26 cellular contexts compared by ENCODE assay signal in genomic region chr3:134376385-134376765, GRCh38. TPM values are rescaled to one million over a fixed set of nuclear protein-coding genes. Genes with fewer than 3 reads are reported as not detected.
DNase-seq lines count a peak whose midpoint lies in the region; ATAC-seq and TF ChIP-seq lines count a peak whose summit lies in the region.
"Had no signal": no experiment of that assay in that cellular context is flagged by ENCODE, and none has a peak within 500 bp of the region (broad histone marks: within the 10 kb centered on the region; RNA-seq: fewer than 3 reads in every experiment).

No MANE protein-coding gene starts in this region.

- no peak for TF ChIP-seq CTCF in natural killer cell (IDR thresholded peaks at IDR 0.05)
- TF ChIP-seq CTCF in CD14-positive monocyte (IDR thresholded peaks at IDR 0.05) = no peak

- H4K8ac ChIP-seq in neuronal stem cell (ENCODE audit: low read depth, low read length) = no peak overlapping the region

- H3K4me1 ChIP-seq in neuronal stem cell (ENCODE audit: control insufficient read depth in 2 of 2, insufficient read depth in 1 of 2, low read depth in 1 of 2, low read length in 2 of 2) = peaks cover 17 to 29% of the 10 kb centered on the region in 2 donors

- H2BK5ac ChIP-seq in neuronal stem cell (ENCODE audit: low read length) = no peak overlapping the region

- H3K14ac ChIP-seq in neuronal stem cell (ENCODE audit: low read length) = no peak overlapping the region

- no peak overlapping the region for H3K9ac ChIP-seq in neuronal stem cell (ENCODE audit: low read depth, low read length, poor library complexity)
- H3K9ac ChIP-seq: BLaER1 had no signal

- no peak overlapping the region for H3K27ac Mint-ChIP-seq in natural killer cell treated with Interleukin-12 subunit alpha and Interleukin-12 subunit beta and Interleukin-15 and Interleukin-18, amount 100 ng/mL, for 72 hours
- no peak overlapping the region for H3K27ac Mint-ChIP-seq in natural killer cell
- no peak overlapping the region for H3K27ac Mint-ChIP-seq in CD14-positive monocyte

- peaks cover 8 to 10% of the 10 kb centered on the region in 2 donors for H3K4me1 Mint-ChIP-seq in natural killer cell treated with Interleukin-12 subunit alpha and Interleukin-12 subunit beta and Interleukin-15 and Interleukin-18, amount 100 ng/mL, for 72 hours (ENCODE audit: low read depth in 2 of 2)
- H3K4me1 Mint-ChIP-seq in natural killer cell (peaks cover 0 to 12% of the 10 kb centered on the region in 2 donors), CD14-positive monocyte (peaks cover 21% of the 10 kb centered on the region)

- no peak overlapping the region for H4K91ac ChIP-seq in neuronal stem cell (ENCODE audit: low read depth, low read length, poor library complexity)

- H2BK12ac ChIP-seq in neuronal stem cell (ENCODE audit: low read length) = no peak overlapping the region

- no peaks in the 10 kb centered on the region for H3K9me3 ChIP-seq in neuronal stem cell (replicated peaks in 1 of 2; ENCODE audit: control insufficient read depth in 2 of 2, insufficient read depth in 1 of 2, low read depth in 1 of 2, low read length in 2 of 2)
- H3K9me3 ChIP-seq: BLaER1, colonic mucosa, uterus had no signal

- H3K36me3 ChIP-seq in neuronal stem cell (replicated peaks in 1 of 2; ENCODE audit: control insufficient read depth in 2 of 2, insufficient read depth in 2 of 2, low read length in 2 of 2) = peaks cover 4 to 13% of the 10 kb centered on the region in 2 donors
- H3K36me3 ChIP-seq: BLaER1, colonic mucosa, uterus had no signal

- peak overlapping the region; percentile 55 for H2BK15ac ChIP-seq in neuronal stem cell (ENCODE audit: low read length)

- no peak overlapping the region for H3K27ac ChIP-seq in neuronal stem cell (replicated peaks; ENCODE audit: low read length)
- H3K27ac ChIP-seq: BLaER1, colonic mucosa, foreskin keratinocyte had no signal

- no peak overlapping the region for H3K18ac ChIP-seq in neuronal stem cell (ENCODE audit: low read length)

- no CpG with 5 or more reads among the region's 4 CpGs for WGBS in neuronal stem cell (ENCODE audit: extremely low coverage in 2 of 2, insufficient read length in 2 of 2, insufficient replicate concordance in 1 of 2), 2 donors

- H3K4me2 ChIP-seq in neuronal stem cell (ENCODE audit: insufficient read depth, low read length, poor library complexity, severe bottlenecking) = no peak overlapping the region
- H3K4me2 ChIP-seq: BLaER1 had no signal

- peak; percentile 3 for DNase-seq in natural killer cell treated with Interleukin-12 subunit alpha and Interleukin-12 subunit beta and Interleukin-15 and Interleukin-18, amount 100 ng/mL, for 72 hours (ENCODE audit: low spot score)
- DNase-seq in natural killer cell (no peak), islet precursor cell (peak; percentile 44), neuronal stem cell (ENCODE audit: low spot score) (no peak), T-helper 2 cell (no peak), NCI-H1105 (lab: John Stamatoyannopoulos, UW) (no peak), iPS-NIHi11 (ENCODE audit: low spot score) (no peak), CD14-positive monocyte (ENCODE audit: low spot score) (no peak)
- DNase-seq: activated CD4-positive, alpha-beta T cell treated with anti-CD3 and anti-CD28 coated beads for 1 hour; activated naive CD4-positive, alpha-beta T cell treated with Interleukin-2 at 50 U/mL for 16 hours; activated T-cell treated with anti-CD3 and anti-CD28 coated beads, Interleukin-2, amount 50 U/mL, for 4 hours; amniotic stem cell; effector memory CD4-positive, alpha-beta T cell; erythroblast; heart right ventricle; KBM-7; MM.1S; NCI-H1436; SIG-M5; stimulated activated CD4-positive, alpha-beta T cell treated with anti-CD3 and anti-CD28 coated beads, Interleukin-2, amount 100 ng/mL, for 24 hours; uterus had no signal

- H3K23ac ChIP-seq in neuronal stem cell (ENCODE audit: low read depth, low read length, poor library complexity) = peak overlapping the region; percentile 37

- H3K27me3 Mint-ChIP-seq in natural killer cell treated with Interleukin-12 subunit alpha and Interleukin-12 subunit beta and Interleukin-15 and Interleukin-18, amount 100 ng/mL, for 72 hours = peaks cover 38 to 55% of the 10 kb centered on the region in 2 donors
- H3K27me3 Mint-ChIP-seq in natural killer cell (ENCODE audit: low read depth in 2 of 2) = peaks cover 43 to 51% of the 10 kb centered on the region in 2 donors
- peaks cover 53 to 73% (median 67%) of the 10 kb centered on the region in 3 donors for H3K27me3 Mint-ChIP-seq in CD14-positive monocyte (ENCODE audit: low read depth in 3 of 3)

- H2BK120ac ChIP-seq in neuronal stem cell (ENCODE audit: low read depth, low read length) = no peak overlapping the region

- intact Hi-C loops in natural killer cell (cut with micrococcal nuclease) (loop anchor here (5.0 kb wide), 1 partner anchor 164 kb away; no protein-coding TSS in a partner anchor), CD14-positive monocyte (cut with micrococcal nuclease) (no loop called here)

- no peak for ATAC-seq in natural killer cell treated with Interleukin-12 subunit alpha and Interleukin-12 subunit beta and Interleukin-15 and Interleukin-18, amount 100 ng/mL, for 72 hours
- ATAC-seq in natural killer cell = no peak
- ATAC-seq: activated T-cell treated with anti-CD3 and anti-CD28 coated beads, Interleukin-2, amount 50 U/mL, for 4 hours; foreskin keratinocyte; heart right ventricle had no signal

- H3K9me3 Mint-ChIP-seq in natural killer cell treated with Interleukin-12 subunit alpha and Interleukin-12 subunit beta and Interleukin-15 and Interleukin-18, amount 100 ng/mL, for 72 hours = no peaks in the 10 kb centered on the region
- no peaks in the 10 kb centered on the region for H3K9me3 Mint-ChIP-seq in natural killer cell
- peaks cover 0 to 10% (median 5%) of the 10 kb centered on the region in 7 donors for H3K9me3 Mint-ChIP-seq in CD14-positive monocyte
- H3K9me3 Mint-ChIP-seq: activated T-cell treated with anti-CD3 and anti-CD28 coated beads, Interleukin-2, amount 50 U/mL, for 4 hours had no signal

- H3K4ac ChIP-seq in neuronal stem cell (ENCODE audit: low read length) = no peak overlapping the region

- no peaks in the 10 kb centered on the region for H3K36me3 Mint-ChIP-seq in natural killer cell treated with Interleukin-12 subunit alpha and Interleukin-12 subunit beta and Interleukin-15 and Interleukin-18, amount 100 ng/mL, for 72 hours
- H3K36me3 Mint-ChIP-seq in natural killer cell = no peaks in the 10 kb centered on the region
- peaks cover 0 to 4% of the 10 kb centered on the region in 2 donors for H3K36me3 Mint-ChIP-seq in CD14-positive monocyte

- no peak overlapping the region for H3K4me3 ChIP-seq in neuronal stem cell (ENCODE audit: low read length in 2 of 2)
- H3K4me3 ChIP-seq: BLaER1, colonic mucosa, heart right ventricle, uterus had no signal

- no peak overlapping the region for H3K4me3 Mint-ChIP-seq in natural killer cell treated with Interleukin-12 subunit alpha and Interleukin-12 subunit beta and Interleukin-15 and Interleukin-18, amount 100 ng/mL, for 72 hours
- H3K4me3 Mint-ChIP-seq in natural killer cell = no peak overlapping the region
- H3K4me3 Mint-ChIP-seq in CD14-positive monocyte = peak overlapping the region in 1 of 2 donors; percentile 95
- H3K4me3 Mint-ChIP-seq: activated T-cell treated with anti-CD3 and anti-CD28 coated beads, Interleukin-2, amount 50 U/mL, for 4 hours had no signal

- peaks cover 0 to 33% (median 4%) of the 10 kb centered on the region in 3 experiments for H3K27me3 ChIP-seq in neuronal stem cell (ENCODE audit: control insufficient read depth in 3 of 3, insufficient read depth in 3 of 3, low read depth in 1 of 3, low read length in 3 of 3)
- H3K27me3 ChIP-seq: colonic mucosa, foreskin keratinocyte, uterus had no signal

- peak overlapping the region; percentile 72 for H2AK5ac ChIP-seq in neuronal stem cell (ENCODE audit: low read depth, low read length)

- H2AFZ ChIP-seq in neuronal stem cell (ENCODE audit: low read length) = no peak overlapping the region

- H3K79me1 ChIP-seq in neuronal stem cell (ENCODE audit: low read depth, low read length) = no peaks in the 10 kb centered on the region

RNA-seq across cellular contexts. Expression of gene AMOTL2, which starts 2.1 kb away (rescaled TPM):
- total RNA-seq in natural killer cell treated with Interleukin-12 subunit alpha and Interleukin-12 subunit beta and Interleukin-15 and Interleukin-18, amount 100 ng/mL, for 72 hours = not detected
- total RNA-seq in natural killer cell = not detected
- 61.7 TPM for polyA plus RNA-seq in neuronal stem cell (2013, experiment 1 of 2)
- 60.5 TPM for polyA plus RNA-seq in neuronal stem cell (2013, experiment 2 of 2)
- polyA plus RNA-seq in CD14-positive monocyte = not detected
- total RNA-seq: activated CD8-positive, alpha-beta memory T cell treated with anti-CD3 and anti-CD28 coated beads for 36 hours; OCI-LY7 had no signal

Comparison
In these comparisons a context has a peak if more than half of its experiments do, and no peak if none do; other contexts are left out.
1. DNase-seq: peak in natural killer cell treated with Interleukin-12 subunit alpha and Interleukin-12 subunit beta and Interleukin-15 and Interleukin-18, amount 100 ng/mL, for 72 hours (single experiment) and islet precursor cell (single experiment); none in natural killer cell (single experiment), neuronal stem cell (single experiment), T-helper 2 cell (0 of 5), NCI-H1105 (single experiment), iPS-NIHi11 (single experiment) and CD14-positive monocyte (single experiment).